8 cellular contexts compared by ENCODE assay signal in genomic region chr1:29245876-29246275, GRCh38. TPM values are rescaled to one million over a fixed set of nuclear protein-coding genes. Genes with fewer than 3 reads are reported as not detected.
A peak's percentile ranks its signal among the peaks of the same experiment; 100 is the strongest.
DNase-seq lines count a peak whose midpoint lies in the region; ATAC-seq, FAIRE-seq and TF ChIP-seq lines count a peak whose summit lies in the region.

No MANE protein-coding gene starts in this region.

- dilution Hi-C loops in keratinocyte (cut with MboI; ENCODE audit: extremely low pct_ligation_motif_present, low sequenced_read_pairs), result loop anchor here (25.0 kb wide), 1 partner anchor 116 kb away; no protein-coding TSS in a partner anchor

- H3K9ac ChIP-seq in GM23248 (no peak overlapping the region), keratinocyte (ENCODE audit: control insufficient read depth, extremely low read depth, insufficient read depth, low read length) (no peak overlapping the region)

- H3K36me3 ChIP-seq in GM23248 (ENCODE audit: low read depth) (no peaks in the 10 kb centered on the region), keratinocyte (ENCODE audit: control insufficient read depth in 2 of 2, extremely low read depth in 1 of 2, insufficient read depth in 2 of 2, low read length in 2 of 2) (no peaks in the 10 kb centered on the region)

- H3K4me1 ChIP-seq in GM23248 (ENCODE audit: insufficient read depth) (no peaks in the 10 kb centered on the region), keratinocyte (ENCODE audit: control insufficient read depth, extremely low read depth, insufficient read depth, low read length) (peaks cover 13% of the 10 kb centered on the region)

- H2AFZ ChIP-seq in GM23248 (no peak overlapping the region), keratinocyte (ENCODE audit: control insufficient read depth, low read length) (no peak overlapping the region)

- H3K9me2 ChIP-seq in GM23248 (ENCODE audit: insufficient read depth), result no peaks in the 10 kb centered on the region

- peak; percentile 82 for FAIRE-seq in keratinocyte (lab: Jason Lieb, UNC)

- no peak overlapping the region for H3K27ac ChIP-seq in GM23248
- H3K27ac ChIP-seq in keratinocyte (ENCODE audit: control insufficient read depth, insufficient read depth, low read length), result no peak overlapping the region

- peak; percentile 77 to 100 (median 81) for TF ChIP-seq CTCF in keratinocyte (optimal IDR thresholded peaks at IDR 0.05 in 1 of 3, IDR thresholded peaks at IDR 0.05 in 1 of 3, conservative IDR thresholded peaks at IDR 0.05 in 1 of 3; ENCODE audit: extremely low read depth in 1 of 3, insufficient read depth in 2 of 3, low read length in 3 of 3)

- WGBS in GM23248 (ENCODE audit: low coverage in 1 of 2, low lambda C conversion rate in 2 of 2, missing lambda C conversion rate in 2 of 2), 2 experiments, result 74 to 75% methylated on average over 5 of the region's 5 CpGs

- H4K20me1 ChIP-seq in GM23248 (ENCODE audit: insufficient read depth) (no peaks in the 10 kb centered on the region), keratinocyte (ENCODE audit: control insufficient read depth, extremely low read depth, insufficient read depth, low read length) (no peaks in the 10 kb centered on the region)

- H3K27me3 ChIP-seq in GM23248 (replicated peaks; ENCODE audit: insufficient read depth) (no peaks in the 10 kb centered on the region), keratinocyte (ENCODE audit: control insufficient read depth, extremely low read depth, insufficient read depth, low read length) (no peaks in the 10 kb centered on the region)

- H3K9me3 ChIP-seq in GM23248 (ENCODE audit: low read depth) (no peaks in the 10 kb centered on the region), keratinocyte (ENCODE audit: control insufficient read depth, low read depth, low read length) (no peaks in the 10 kb centered on the region)

- H3K79me2 ChIP-seq in GM23248 (ENCODE audit: insufficient read depth) (no peaks in the 10 kb centered on the region), keratinocyte (ENCODE audit: control insufficient read depth, insufficient read depth, low read length) (no peaks in the 10 kb centered on the region)

- ATAC-seq in GM19324 (IDR thresholded peaks at IDR 0.05; ENCODE audit: low FRiP score, unreplicated experiment), result no peak

- no peak overlapping the region for H3K4me2 ChIP-seq in GM23248 (ENCODE audit: unreplicated experiment)
- no peak overlapping the region for H3K4me2 ChIP-seq in keratinocyte (ENCODE audit: control insufficient read depth, extremely low read depth, insufficient read depth, low read depth, low read length)

- DNase-seq in AG08395 (ENCODE audit: low spot score), result peak; percentile 68
- peak; percentile 39 for DNase-seq in GM23248
- DNase-seq in UCSD-AML1 (lab: John Stamatoyannopoulos, UW; ENCODE audit: unreplicated experiment), result peak; percentile 50
- no peak for DNase-seq in keratinocyte (ENCODE audit: low read depth, low spot score)
- DNase-seq in NOMO-1 treated with DMSO at 0.1 percent for 48 hours (lab: John Stamatoyannopoulos, UW; ENCODE audit: unreplicated experiment), result no peak
- no peak for DNase-seq in GOT3 (lab: John Stamatoyannopoulos, UW)
- no peak for DNase-seq in putamen (ENCODE audit: low spot score)

- in situ Hi-C loops in GM23248 (cut with MboI), result loop anchor here (10.0 to 25.0 kb wide), 3 partner anchors 441 to 1466 kb away; partner anchors contain the start of gene MATN1

- H3K9me1 ChIP-seq in keratinocyte (ENCODE audit: control insufficient read depth, extremely low read depth, insufficient read depth, low read length), result no peaks in the 10 kb centered on the region

- no peaks in the 10 kb centered on the region for H3F3A ChIP-seq in GM23248 (ENCODE audit: insufficient read depth)

- H3K4me3 ChIP-seq in GM23248, result no peak overlapping the region
- no peak overlapping the region for H3K4me3 ChIP-seq in keratinocyte (ENCODE audit: control insufficient read depth in 2 of 3, extremely low read depth in 1 of 3, insufficient read depth in 2 of 3, low read depth in 1 of 3, low read length in 3 of 3)

RNA-seq across cellular contexts. Expression of gene PTPRU, which starts 9.6 kb away (rescaled TPM):
- 16.8 and 18.0 TPM in 2 replicates for total RNA-seq in GM23248 (2014; rRNA removed; shearing (Covaris generic))
- polyA plus RNA-seq in GM23248 (2016; fragmentation: Nextera tagmentation; extraction: Ambion mirVana), result 6.0 and 6.2 TPM in 2 replicates
- 4.3 to 6.4 TPM (median 5.4 TPM) in 3 replicates for polyA plus RNA-seq in keratinocyte
- 2.4 TPM for polyA plus RNA-seq in keratinocyte (2011; ENCODE audit: low read depth)
- 2.9 and 5.1 TPM in 2 replicates for polyA plus RNA-seq in keratinocyte (2011; cell fraction: cytosol; rRNA removed)
- 10.8 and 15.2 TPM in 2 replicates for polyA plus RNA-seq in keratinocyte (2011; cell fraction: nucleus; rRNA removed)
- polyA plus RNA-seq in keratinocyte (2012; ENCODE audit: low replicate concordance), result 8.9 and 9.2 TPM in 2 replicates
- polyA minus RNA-seq in keratinocyte, result 11.0 to 19.3 TPM (median 12.7 TPM) in 3 replicates
- polyA minus RNA-seq in keratinocyte (2011; cell fraction: cytosol; rRNA and poly(A)+ RNA removed), result 25.9 TPM
- 26.5 and 27.2 TPM in 2 replicates for polyA minus RNA-seq in keratinocyte (2011; cell fraction: nucleus; rRNA and poly(A)+ RNA removed)

RNA-seq across cellular contexts. Expression of gene MECR, which starts 15.1 kb away (rescaled TPM):
- 19.1 and 23.6 TPM in 2 replicates for total RNA-seq in GM23248 (2014; rRNA removed; shearing (Covaris generic))
- polyA plus RNA-seq in GM23248 (2016; fragmentation: Nextera tagmentation; extraction: Ambion mirVana) (43.3 and 48.2 TPM in 2 replicates), keratinocyte (20.7 to 29.9 TPM (median 23.0 TPM) in 3 replicates)
- polyA plus RNA-seq in keratinocyte (2011; ENCODE audit: low read depth), result 11.5 TPM
- polyA plus RNA-seq in keratinocyte (2011; cell fraction: cytosol; rRNA removed), result 15.7 and 26.5 TPM in 2 replicates
- polyA plus RNA-seq in keratinocyte (2011; cell fraction: nucleus; rRNA removed), result 22.4 and 28.5 TPM in 2 replicates
- polyA plus RNA-seq in keratinocyte (2012; ENCODE audit: low replicate concordance), result 24.1 and 26.0 TPM in 2 replicates
- 20.2 to 34.1 TPM (median 25.2 TPM) in 3 replicates for polyA minus RNA-seq in keratinocyte
- polyA minus RNA-seq in keratinocyte (2011; cell fraction: cytosol; rRNA and poly(A)+ RNA removed), result 14.4 TPM
- 11.6 and 13.1 TPM in 2 replicates for polyA minus RNA-seq in keratinocyte (2011; cell fraction: nucleus; rRNA and poly(A)+ RNA removed)

Comparison
In these comparisons a context has a peak if more than half of its experiments do, and no peak if none do; other contexts are left out.
1. DNase-seq: peak in AG08395 (single experiment), GM23248 (single experiment) and UCSD-AML1 (single experiment); none in keratinocyte (single experiment), NOMO-1 treated with DMSO at 0.1 percent for 48 hours (single experiment), GOT3 (single experiment) and putamen (single experiment).